ENCODE assay signal across 8 cellular contexts in genomic region chr6:63307581-63308246, GRCh38. TPM values are rescaled to one million over a fixed set of nuclear protein-coding genes. Genes with fewer than 3 reads are reported as not detected.
DNase-seq lines count a peak whose midpoint lies in the region; ATAC-seq, FAIRE-seq and TF ChIP-seq lines count a peak whose summit lies in the region.

No MANE protein-coding gene starts in this region.

- no peak overlapping the region for H3K4me2 ChIP-seq in trophoblast cell (ENCODE audit: low read length)

- H3K4me1 Mint-ChIP-seq in activated T-helper 1 cell treated with anti-CD3 and anti-CD28 coated beads, Interleukin-12 subunit alpha, Interleukin-12 subunit beta, Interleukin-2, Interleukin-4 antibody, amounts not matched to agents 30 ng/mL and 10 ng/mL and 1 ng/mL, durations not matched to agents 14 hours and 24 hours and 36 hours (ENCODE audit: low read depth): no peaks in the 10 kb centered on the region

- no peaks in the 10 kb centered on the region for H3K9me3 ChIP-seq in trophoblast cell (ENCODE audit: insufficient read depth, low read depth, low read length)

- no peaks in the 10 kb centered on the region for H3K79me2 ChIP-seq in trophoblast cell (ENCODE audit: control insufficient read depth, insufficient read depth, low read length, poor library complexity)

- no peak overlapping the region for H3K18ac ChIP-seq in trophoblast cell (ENCODE audit: low read length)

- no peaks in the 10 kb centered on the region for H3K36me3 Mint-ChIP-seq in activated T-helper 1 cell treated with anti-CD3 and anti-CD28 coated beads, Interleukin-12 subunit alpha, Interleukin-12 subunit beta, Interleukin-2, Interleukin-4 antibody, amounts not matched to agents 30 ng/mL and 10 ng/mL and 1 ng/mL, durations not matched to agents 14 hours and 24 hours and 36 hours (ENCODE audit: low read depth)

- H4K12ac ChIP-seq in trophoblast cell (ENCODE audit: low read depth, low read length): no peak overlapping the region

- H3K4me1 ChIP-seq in trophoblast cell (ENCODE audit: control insufficient read depth in 1 of 2, insufficient read depth in 2 of 2, low read length in 2 of 2): no peaks in the 10 kb centered on the region

- no peak overlapping the region for H2BK5ac ChIP-seq in trophoblast cell (ENCODE audit: low read depth, low read length, poor library complexity)

- H3K4me3 ChIP-seq in trophoblast cell (ENCODE audit: low read depth, low read length): no peak overlapping the region

- intact Hi-C loops in activated T-helper 1 cell treated with anti-CD3 and anti-CD28 coated beads, Interleukin-12 subunit alpha, Interleukin-12 subunit beta, Interleukin-2, Interleukin-4 antibody, amounts not matched to agents 30 ng/mL and 10 ng/mL and 1 ng/mL, durations not matched to agents 14 hours and 24 hours and 36 hours (cut with micrococcal nuclease): no loop called here

- no peak overlapping the region for H2BK120ac ChIP-seq in trophoblast cell (ENCODE audit: insufficient read depth, low read length, poor library complexity)

- no peak overlapping the region for H2BK12ac ChIP-seq in trophoblast cell (ENCODE audit: low read length)

- H3K4me3 Mint-ChIP-seq in activated T-helper 1 cell treated with anti-CD3 and anti-CD28 coated beads, Interleukin-12 subunit alpha, Interleukin-12 subunit beta, Interleukin-2, Interleukin-4 antibody, amounts not matched to agents 30 ng/mL and 10 ng/mL and 1 ng/mL, durations not matched to agents 14 hours and 24 hours and 36 hours: no peak overlapping the region

- ATAC-seq in HG03135 (IDR thresholded peaks at IDR 0.05; ENCODE audit: unreplicated experiment): peak; percentile 77

- TF ChIP-seq CTCF in D721Med (IDR thresholded peaks at IDR 0.05; ENCODE audit: insufficient read depth, missing control alignments): peak; percentile 81

- peak; percentile 95 for FAIRE-seq in D721Med (lab: Jason Lieb, UNC)
- FAIRE-seq in GM19239 (lab: Jason Lieb, UNC): peak; percentile 78

- no peak overlapping the region for H3K9ac ChIP-seq in trophoblast cell (ENCODE audit: low read length)

- no peak overlapping the region for H3K23ac ChIP-seq in trophoblast cell (ENCODE audit: low read length)

- H3K14ac ChIP-seq in trophoblast cell (ENCODE audit: low read length): no peak overlapping the region

- no peak overlapping the region for H4K91ac ChIP-seq in trophoblast cell (ENCODE audit: low read depth, low read length)

- no peak overlapping the region for H4K8ac ChIP-seq in trophoblast cell (ENCODE audit: low read depth, low read length)

- no peaks in the 10 kb centered on the region for H3K9me3 Mint-ChIP-seq in activated T-helper 1 cell treated with anti-CD3 and anti-CD28 coated beads, Interleukin-12 subunit alpha, Interleukin-12 subunit beta, Interleukin-2, Interleukin-4 antibody, amounts not matched to agents 30 ng/mL and 10 ng/mL and 1 ng/mL, durations not matched to agents 14 hours and 24 hours and 36 hours

- no peaks in the 10 kb centered on the region for H3K36me3 ChIP-seq in trophoblast cell (ENCODE audit: control insufficient read depth in 1 of 2, insufficient read depth in 2 of 2, low read length in 2 of 2)

- H3K27me3 Mint-ChIP-seq in activated T-helper 1 cell treated with anti-CD3 and anti-CD28 coated beads, Interleukin-12 subunit alpha, Interleukin-12 subunit beta, Interleukin-2, Interleukin-4 antibody, amounts not matched to agents 30 ng/mL and 10 ng/mL and 1 ng/mL, durations not matched to agents 14 hours and 24 hours and 36 hours (ENCODE audit: insufficient read depth): no peaks in the 10 kb centered on the region

- no peak overlapping the region for H2AK5ac ChIP-seq in trophoblast cell (ENCODE audit: low read length)

- H2AFZ ChIP-seq in trophoblast cell (ENCODE audit: insufficient read depth, low read length, poor library complexity): no peak overlapping the region

- WGBS in trophoblast cell (ENCODE audit: extremely low coverage, insufficient coverage, insufficient read length): no CpG with 5 or more reads among the region's 3 CpGs

- no peaks in the 10 kb centered on the region for H3K79me1 ChIP-seq in trophoblast cell (ENCODE audit: low read length)

- DNase-seq in D721Med (ENCODE audit: insufficient read length, low spot score) (no peak), GM19239 (ENCODE audit: insufficient read length, low spot score) (peak; percentile 8), NCI-H748 treated with DMSO at 0.1 percent for 48 hours (lab: John Stamatoyannopoulos, UW) (peak; percentile 68), dermis microvascular lymphatic vessel endothelial cell (ENCODE audit: low read depth in 2 of 2) (peak; percentile 30 to 47), trophoblast cell (peak; percentile 7 to 71)
- DNase-seq in activated T-helper 1 cell treated with anti-CD3 and anti-CD28 coated beads, Interleukin-12 subunit alpha, Interleukin-12 subunit beta, Interleukin-2, Interleukin-4 antibody, amounts not matched to agents 30 ng/mL and 10 ng/mL and 1 ng/mL, durations not matched to agents 14 hours and 24 hours and 36 hours (ENCODE audit: low spot score): no peak
- DNase-seq in activated CD4-positive, CD25-positive, alpha-beta regulatory T cell treated with anti-CD3 and anti-CD28 coated beads, Interleukin-2, amount 50 U/mL, for 72 hours: no peak

- H3K27me3 ChIP-seq in trophoblast cell (ENCODE audit: insufficient read depth, low read length): no peaks in the 10 kb centered on the region

- H3K27ac Mint-ChIP-seq in activated T-helper 1 cell treated with anti-CD3 and anti-CD28 coated beads, Interleukin-12 subunit alpha, Interleukin-12 subunit beta, Interleukin-2, Interleukin-4 antibody, amounts not matched to agents 30 ng/mL and 10 ng/mL and 1 ng/mL, durations not matched to agents 14 hours and 24 hours and 36 hours: no peak overlapping the region

- H3K4ac ChIP-seq in trophoblast cell (ENCODE audit: low read depth, low read length): no peak overlapping the region

- H3K27ac ChIP-seq in trophoblast cell (ENCODE audit: low read depth, low read length): no peak overlapping the region

RNA-seq across cellular contexts. Expression of gene LGSN, which starts 12.1 kb away (rescaled TPM):
- total RNA-seq in dermis microvascular lymphatic vessel endothelial cell: not detected in 2 replicates
- 0.05 and 0.11 TPM in 2 replicates for polyA plus RNA-seq in trophoblast cell (2013)
- not detected in 2 replicates for total RNA-seq in activated T-helper 1 cell treated with anti-CD3 and anti-CD28 coated beads, Interleukin-12 subunit alpha, Interleukin-12 subunit beta, Interleukin-2, Interleukin-4 antibody, amounts not matched to agents 30 ng/mL and 10 ng/mL and 1 ng/mL, durations not matched to agents 14 hours and 24 hours and 36 hours

Comparison
In these comparisons a context has a peak if more than half of its experiments do, and no peak if none do; other contexts are left out.
1. DNase-seq: peak in GM19239 (single experiment), NCI-H748 treated with DMSO at 0.1 percent for 48 hours (single experiment), dermis microvascular lymphatic vessel endothelial cell (2 of 2) and trophoblast cell (2 of 2); none in D721Med (single experiment), activated T-helper 1 cell treated with anti-CD3 and anti-CD28 coated beads, Interleukin-12 subunit alpha, Interleukin-12 subunit beta, Interleukin-2, Interleukin-4 antibody, amounts not matched to agents 30 ng/mL and 10 ng/mL and 1 ng/mL, durations not matched to agents 14 hours and 24 hours and 36 hours (single experiment) and activated CD4-positive, CD25-positive, alpha-beta regulatory T cell treated with anti-CD3 and anti-CD28 coated beads, Interleukin-2, amount 50 U/mL, for 72 hours (single experiment).